In the genomic region with DNA sequence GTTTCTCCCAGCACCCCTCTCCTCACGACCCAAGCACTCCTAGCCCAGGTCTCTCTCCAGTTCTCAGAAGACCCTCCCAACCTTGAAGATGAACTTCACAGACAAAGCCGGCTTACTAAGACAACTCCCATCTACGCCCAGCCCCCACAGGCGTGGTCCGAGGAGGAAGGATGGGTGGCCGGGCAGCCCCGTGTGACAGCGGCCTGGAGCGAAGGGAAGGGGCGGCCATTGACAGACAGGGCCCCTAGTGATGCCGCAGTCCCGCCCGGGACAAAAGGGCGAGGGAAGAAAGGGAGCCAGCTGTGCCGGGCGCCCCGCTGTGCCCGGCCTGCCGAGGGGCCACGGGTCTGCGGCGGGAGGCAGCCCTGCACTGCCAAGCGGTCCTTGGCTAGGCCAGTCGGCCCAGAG, we compare ENCODE assay signal across 21 cellular contexts. TPM values are rescaled to one million over a fixed set of nuclear protein-coding genes. Genes with fewer than 3 reads are reported as not detected.
"Had no signal": no experiment of that assay in that cellular context is flagged by ENCODE, and none has a peak within 500 bp of the region (broad histone marks: within the 10 kb centered on the region; RNA-seq: fewer than 3 reads in every experiment).

No MANE protein-coding gene starts in this region.

- H3K36me3 ChIP-seq: cardiac muscle cell, gastroesophageal sphincter, heart right ventricle, left lung, prostate gland, spleen, stomach, thoracic aorta had no signal

- DNase-seq: activated CD4-positive, alpha-beta T cell treated with anti-CD3 and anti-CD28 coated beads, Interleukin-2, amount 50 U/mL, for 4 hours; activated CD4-positive, CD25-positive, alpha-beta regulatory T cell treated with anti-CD3 and anti-CD28 coated beads, Interleukin-2, amount 50 U/mL, for 72 hours; activated naive CD4-positive, alpha-beta T cell treated with Interleukin-2 at 50 U/mL for 16 hours; heart right ventricle; kidney; left lung; natural killer cell; occipital lobe; spleen; stomach; T-cell; T1000 had no signal

- H3K9me3 Mint-ChIP-seq: activated T-helper 17 cell treated with anti-CD3 and anti-CD28 coated beads, Interleukin-2, amount 50 U/mL, for 72 hours; memory B cell; natural killer cell; T-cell had no signal

- H3K36me3 Mint-ChIP-seq: T-cell had no signal

- H3K4me3 ChIP-seq: cardiac muscle cell, gastroesophageal sphincter, heart right ventricle, left lung, prostate gland, spleen, stomach, thoracic aorta had no signal

- H3K4me1 ChIP-seq: heart right ventricle, left lung, prostate gland had no signal

- H3K4me3 Mint-ChIP-seq: activated T-helper 17 cell treated with anti-CD3 and anti-CD28 coated beads, Interleukin-2, amount 50 U/mL, for 72 hours; memory B cell; natural killer cell had no signal

- FAIRE-seq: kidney had no signal

- H3K27ac Mint-ChIP-seq: activated T-helper 17 cell treated with anti-CD3 and anti-CD28 coated beads, Interleukin-2, amount 50 U/mL, for 72 hours; memory B cell; natural killer cell; T-cell had no signal

- H3K9me3 ChIP-seq: gastroesophageal sphincter, heart right ventricle, left lung, prostate gland, spleen, stomach, thoracic aorta had no signal

- H3K27ac ChIP-seq: cardiac muscle cell, gastroesophageal sphincter, heart right ventricle, left lung, prostate gland, spleen, stomach, thoracic aorta had no signal

- ATAC-seq: activated T-helper 17 cell treated with anti-CD3 and anti-CD28 coated beads, Interleukin-2, amount 50 U/mL, for 72 hours; gastroesophageal sphincter; heart right ventricle; left lung; natural killer cell; sciatic nerve; T-cell had no signal

RNA-seq across cellular contexts. Expression of a gene that starts 6.9 kb away (rescaled TPM):
- total RNA-seq: activated T-helper 17 cell treated with anti-CD3 and anti-CD28 coated beads, Interleukin-2, amount 50 U/mL, for 72 hours; cardiac muscle cell; dermis microvascular lymphatic vessel endothelial cell; gastroesophageal sphincter; heart right ventricle; kidney; left lung; natural killer cell; occipital lobe; sciatic nerve; spleen; stomach; T-cell; thoracic aorta; ureter had no signal
